Comparison of ENCODE assay signal across 10 cellular contexts in genomic region chr15:60444289-60444912, GRCh38. TPM values are rescaled to one million over a fixed set of nuclear protein-coding genes. Genes with fewer than 3 reads are reported as not detected.
DNase-seq lines count a peak whose midpoint lies in the region; ATAC-seq and TF ChIP-seq lines count a peak whose summit lies in the region.
"Had no signal": no experiment of that assay in that cellular context is flagged by ENCODE, and none has a peak within 500 bp of the region (broad histone marks: within the 10 kb centered on the region; RNA-seq: fewer than 3 reads in every experiment).

No MANE protein-coding gene starts in this region.

- WGBS in upper lobe of left lung, 2 donors, result 87 to 88% methylated on average over 6 of the region's 6 CpGs

- H3K9me3 ChIP-seq in SU-DHL-6 (ENCODE audit: insufficient read depth, low read length), result no peaks in the 10 kb centered on the region
- no peaks in the 10 kb centered on the region for H3K9me3 ChIP-seq in upper lobe of left lung

- H3K27me3 ChIP-seq in SU-DHL-6 (ENCODE audit: low read length), result no peaks in the 10 kb centered on the region
- no peaks in the 10 kb centered on the region for H3K27me3 ChIP-seq in upper lobe of left lung

- no peak overlapping the region for H3K27ac ChIP-seq in SU-DHL-6 (ENCODE audit: low read depth, low read length)
- H3K27ac ChIP-seq in upper lobe of left lung, result no peak overlapping the region
- no peak overlapping the region for H3K27ac ChIP-seq in substantia nigra (ENCODE audit: low read depth, low read length, poor library complexity, severe bottlenecking)

- peaks cover 0 to 1% (median 0%) of the 10 kb centered on the region in 3 donors for H3K27me3 Mint-ChIP-seq in immature natural killer cell (ENCODE audit: low read depth in 3 of 3)
- H3K27me3 Mint-ChIP-seq: activated CD4-positive, alpha-beta memory T cell treated with anti-CD3 and anti-CD28 coated beads, Interleukin-2, amount 10 ng/mL, durations not matched to agents 7 days and 5 days had no signal

- DNase-seq in SIG-M5 treated with dmso at 0.1 percent for 504 hours (lab: John Stamatoyannopoulos, UW; ENCODE audit: unreplicated experiment) (peak; percentile 2), SIG-M5 (lab: John Stamatoyannopoulos, UW) (no peak), immature natural killer cell (peak in 2 of 3 donors; percentile 2 to 5), upper lobe of left lung (no peak), head of caudate nucleus (no peak), substantia nigra (lab: John Stamatoyannopoulos, UW) (no peak)
- no peak for DNase-seq in activated T-cell treated with anti-CD3 and anti-CD28 coated beads, Interleukin-2, amount 50 U/mL, for 48 hours
- DNase-seq: activated CD4-positive, alpha-beta memory T cell treated with anti-CD3 and anti-CD28 coated beads, Interleukin-2, amount 10 ng/mL, durations not matched to agents 7 days and 5 days; midbrain had no signal

- H3K9me2 ChIP-seq in SU-DHL-6 (replicated peaks; ENCODE audit: insufficient read depth, low read length), result no peaks in the 10 kb centered on the region

- H3K4me1 ChIP-seq in upper lobe of left lung, result no peaks in the 10 kb centered on the region

- H3K36me3 Mint-ChIP-seq in immature natural killer cell, result peaks cover 14 to 26% (median 16%) of the 10 kb centered on the region in 3 donors

- H3K79me2 ChIP-seq in SU-DHL-6 (ENCODE audit: insufficient read depth, low read length), result no peaks in the 10 kb centered on the region

- TF ChIP-seq CTCF in SU-DHL-6 (IDR thresholded peaks at IDR 0.05; ENCODE audit: insufficient read depth, low read length, poor library complexity, severe bottlenecking) (peak; percentile 9), upper lobe of left lung (IDR thresholded peaks at IDR 0.05) (peak in 5 of 6 experiments; percentile 29 to 44 (median 34))

- H3K4me2 ChIP-seq in SU-DHL-6 (ENCODE audit: low read depth, low read length, poor library complexity, severe bottlenecking), result no peak overlapping the region

- H3K9me3 Mint-ChIP-seq in immature natural killer cell, result no peaks in the 10 kb centered on the region
- H3K9me3 Mint-ChIP-seq: activated CD4-positive, alpha-beta memory T cell treated with anti-CD3 and anti-CD28 coated beads, Interleukin-2, amount 10 ng/mL, durations not matched to agents 7 days and 5 days had no signal

- H2AFZ ChIP-seq in SU-DHL-6 (ENCODE audit: low read depth, low read length, severe bottlenecking), result no peak overlapping the region

- no peaks in the 10 kb centered on the region for H3F3A ChIP-seq in SU-DHL-6 (ENCODE audit: insufficient read depth)

- TF ChIP-seq POLR2A in upper lobe of left lung (IDR thresholded peaks at IDR 0.05), result no peak

- no peak overlapping the region for H3K27ac Mint-ChIP-seq in immature natural killer cell
- H3K27ac Mint-ChIP-seq: activated CD4-positive, alpha-beta memory T cell treated with anti-CD3 and anti-CD28 coated beads, Interleukin-2, amount 10 ng/mL, durations not matched to agents 7 days and 5 days had no signal

- H3K4me3 Mint-ChIP-seq in immature natural killer cell, result no peak overlapping the region
- H3K4me3 Mint-ChIP-seq: activated CD4-positive, alpha-beta memory T cell treated with anti-CD3 and anti-CD28 coated beads, Interleukin-2, amount 10 ng/mL, durations not matched to agents 7 days and 5 days had no signal

- H4K20me1 ChIP-seq in SU-DHL-6 (ENCODE audit: low read depth, low read length), result no peaks in the 10 kb centered on the region

- intact Hi-C loops in head of caudate nucleus (cut with DNase I), result loop anchor here (10.0 kb wide), 1 partner anchor 80 kb away; no protein-coding TSS in a partner anchor

- H3K9ac ChIP-seq in SU-DHL-6 (ENCODE audit: low read length), result no peak overlapping the region

- no peak overlapping the region for H3K4me3 ChIP-seq in SU-DHL-6 (ENCODE audit: insufficient read depth, low read length, poor library complexity, severe bottlenecking)
- no peak overlapping the region for H3K4me3 ChIP-seq in upper lobe of left lung

- TF ChIP-seq EP300 in upper lobe of left lung (IDR thresholded peaks at IDR 0.05), result no peak

- peaks cover 20% of the 10 kb centered on the region; the same call in 1 of the 2 replicates for H3K36me3 ChIP-seq in SU-DHL-6 (ENCODE audit: low read length)
- peaks cover 3 to 51% (median 4%) of the 10 kb centered on the region in 4 donors for H3K36me3 ChIP-seq in upper lobe of left lung

- peak in 1 of 2 donors; percentile 58 for ATAC-seq in upper lobe of left lung (ENCODE audit: low FRiP score in 2 of 2)

- H3K4me1 Mint-ChIP-seq in immature natural killer cell, result no peaks in the 10 kb centered on the region

RNA-seq across cellular contexts. Expression of gene ICE2, which starts 34.5 kb away (rescaled TPM):
- 10 to 100 TPM; 26.5 to 40.7 (median 33.4) TPM for polyA plus RNA-seq in immature natural killer cell
- total RNA-seq in upper lobe of left lung, result 10 to 100 TPM; 15.0 to 40.7 (median 32.8) TPM

RNA-seq across cellular contexts. Expression of gene ANXA2, which starts 46.6 kb away (rescaled TPM):
- 100 to 1,000 TPM; 358 to 849 (median 423) TPM for polyA plus RNA-seq in immature natural killer cell
- total RNA-seq in upper lobe of left lung, result 1,000 to 10,000 TPM in 4 of 6 donors, 100 to 1,000 TPM in 2; 394 to 1,774 (median 1,094) TPM

Comparison
In these comparisons a context has a peak if more than half of its experiments do, and no peak if none do; other contexts are left out.
1. DNase-seq: peak in SIG-M5 treated with dmso at 0.1 percent for 504 hours (single experiment) and immature natural killer cell (2 of 3); none in SIG-M5 (single experiment), upper lobe of left lung (0 of 2), head of caudate nucleus (0 of 42), activated T-cell treated with anti-CD3 and anti-CD28 coated beads, Interleukin-2, amount 50 U/mL, for 48 hours (0 of 2) and substantia nigra (0 of 49).